ENCODE assay signal across 8 cellular contexts in genomic region chr7:17706734-17707133, GRCh38.
DNase-seq lines count a peak whose midpoint lies in the region; ATAC-seq, FAIRE-seq and TF ChIP-seq lines count a peak whose summit lies in the region.

No MANE protein-coding gene starts in this region.

- H3K36me3 ChIP-seq in DOHH2 (ENCODE audit: control insufficient read depth, low read length) = no peaks in the 10 kb centered on the region
- H3K36me3 ChIP-seq in hepatocyte (replicated peaks; ENCODE audit: insufficient read depth, low read depth) = no peaks in the 10 kb centered on the region
- no peaks in the 10 kb centered on the region for H3K36me3 ChIP-seq in small intestine (ENCODE audit: control insufficient read depth in 2 of 2, insufficient read depth in 2 of 2, low read length in 2 of 2)

- no peaks in the 10 kb centered on the region for H3K9me2 ChIP-seq in DOHH2 (replicated peaks; ENCODE audit: control insufficient read depth, low read length)
- H3K9me2 ChIP-seq in hepatocyte (replicated peaks; ENCODE audit: insufficient read depth) = no peaks in the 10 kb centered on the region

- no peaks in the 10 kb centered on the region for H4K20me1 ChIP-seq in DOHH2 (ENCODE audit: control insufficient read depth, insufficient read depth, low read depth, low read length)
- no peaks in the 10 kb centered on the region for H4K20me1 ChIP-seq in hepatocyte (ENCODE audit: insufficient read depth, poor library complexity, severe bottlenecking)

- peaks cover 27% of the 10 kb centered on the region for H3K27me3 ChIP-seq in DOHH2 (ENCODE audit: control insufficient read depth, low read length)
- no peaks in the 10 kb centered on the region for H3K27me3 ChIP-seq in hepatocyte
- no peaks in the 10 kb centered on the region for H3K27me3 ChIP-seq in small intestine (ENCODE audit: control insufficient read depth in 2 of 2, insufficient read depth in 2 of 2, low read length in 2 of 2)

- TF ChIP-seq CTCF in DOHH2 (IDR thresholded peaks at IDR 0.05; ENCODE audit: low read depth, low read length, poor library complexity, severe bottlenecking) (peak; percentile 75), hepatocyte (IDR thresholded peaks at IDR 0.05; ENCODE audit: poor library complexity) (peak; percentile 85)

- FAIRE-seq in small intestine (lab: Jason Lieb, UNC) = no peak

- H2AFZ ChIP-seq in hepatocyte = no peak overlapping the region

- no peak overlapping the region for H3K27ac ChIP-seq in DOHH2 (ENCODE audit: low read depth, low read length)
- H3K27ac ChIP-seq in hepatocyte = no peak overlapping the region
- H3K27ac ChIP-seq in small intestine (ENCODE audit: low read depth in 1 of 2, low read length in 1 of 2) = no peak overlapping the region

- DNase-seq in HT-29 (ENCODE audit: low spot score) (peak; percentile 77), NOMO-1 treated with dmso at 0.1 percent for 144 hours (lab: John Stamatoyannopoulos, UW; ENCODE audit: unreplicated experiment) (peak; percentile 43), anterior cingulate cortex (lab: John Stamatoyannopoulos, UW) (peak in 35 of 58 donors; percentile 1 to 72 (median 17)), hepatocyte (ENCODE audit: low spot score) (peak; percentile 74), small intestine (peak; percentile 59), cerebellar nuclear complex (lab: John Stamatoyannopoulos, UW) (no peak)

- no peaks in the 10 kb centered on the region for H3K4me1 ChIP-seq in DOHH2 (ENCODE audit: control insufficient read depth, low read length)
- no peaks in the 10 kb centered on the region for H3K4me1 ChIP-seq in hepatocyte (ENCODE audit: insufficient read depth)
- H3K4me1 ChIP-seq in small intestine (ENCODE audit: control insufficient read depth in 2 of 2, insufficient read depth in 1 of 2, low read depth in 1 of 2, low read length in 1 of 2) = no peaks in the 10 kb centered on the region

- WGBS in hepatocyte (ENCODE audit: low lambda C conversion rate, missing lambda C conversion rate) = 15% methylated on average over 3 of the region's 3 CpGs
- 16 to 30% (median 22%) methylated on average over 3 of the region's 3 CpGs for WGBS in small intestine, 3 donors

- ATAC-seq in GM19452 (IDR thresholded peaks at IDR 0.05; ENCODE audit: unreplicated experiment) = peak; percentile 59

- H3K4me3 ChIP-seq in DOHH2 (ENCODE audit: low read length) (no peak overlapping the region), hepatocyte (no peak overlapping the region), small intestine (ENCODE audit: low read depth in 1 of 2, low read length in 2 of 2) (no peak overlapping the region)

- H3K4me2 ChIP-seq in DOHH2 (ENCODE audit: low read length) = no peak overlapping the region
- H3K4me2 ChIP-seq in hepatocyte = no peak overlapping the region

- H3K79me2 ChIP-seq in DOHH2 (ENCODE audit: control insufficient read depth, low read length) (no peaks in the 10 kb centered on the region), hepatocyte (no peaks in the 10 kb centered on the region)

- H3K9me3 ChIP-seq in DOHH2 (ENCODE audit: control insufficient read depth, insufficient read depth, low read length) (no peaks in the 10 kb centered on the region), hepatocyte (ENCODE audit: low read depth) (no peaks in the 10 kb centered on the region), small intestine (ENCODE audit: control insufficient read depth, low read depth) (no peaks in the 10 kb centered on the region)

- H3F3A ChIP-seq in DOHH2 (ENCODE audit: control insufficient read depth, insufficient read depth) = no peaks in the 10 kb centered on the region

Comparison
In these comparisons a context has a peak if more than half of its experiments do, and no peak if none do; other contexts are left out.
1. DNase-seq: peak in HT-29 (single experiment), NOMO-1 treated with dmso at 0.1 percent for 144 hours (single experiment), anterior cingulate cortex (35 of 58), hepatocyte (single experiment) and small intestine (single experiment); none in cerebellar nuclear complex (0 of 2).